Comparison of ENCODE assay signal across 19 cellular contexts in the genomic region with DNA sequence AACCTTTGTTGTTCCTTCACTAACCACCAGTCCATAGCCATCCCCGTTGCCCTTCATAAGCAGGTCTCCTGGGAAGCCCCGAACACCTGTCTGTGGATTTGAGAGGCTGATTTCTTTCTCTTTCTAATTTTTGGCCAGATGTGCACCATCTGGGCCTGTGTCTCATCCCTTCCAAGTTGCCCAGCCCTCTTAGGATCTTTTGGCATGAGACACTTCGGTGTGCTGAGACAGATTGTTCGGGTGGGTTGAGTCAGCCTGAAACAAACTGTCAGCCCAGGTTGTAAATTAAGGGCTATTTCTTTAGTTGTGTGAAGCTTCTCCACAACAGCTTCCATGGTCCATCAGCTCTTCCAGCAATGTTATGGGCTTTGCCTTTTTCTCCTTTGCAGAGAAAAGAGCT. TPM values are rescaled to one million over a fixed set of nuclear protein-coding genes. Genes with fewer than 3 reads are reported as not detected.
DNase-seq lines count a peak whose midpoint lies in the region; ATAC-seq, FAIRE-seq and TF ChIP-seq lines count a peak whose summit lies in the region.
"Had no signal": no experiment of that assay in that cellular context is flagged by ENCODE, and none has a peak within 500 bp of the region (broad histone marks: within the 10 kb centered on the region; RNA-seq: fewer than 3 reads in every experiment).

No MANE protein-coding gene starts in this region.

- H3K9me3 ChIP-seq in H1 (ENCODE audit: insufficient read depth in 2 of 2, low read depth in 1 of 2, low read length in 1 of 2) = no peaks in the 10 kb centered on the region
- no peaks in the 10 kb centered on the region for H3K9me3 ChIP-seq in sigmoid colon
- H3K9me3 ChIP-seq: uterus had no signal

- no peak overlapping the region for H3K4ac ChIP-seq in H1 (replicated peaks; ENCODE audit: insufficient read length, low read depth, low read length)

- TF ChIP-seq EP300 in H1 (IDR thresholded peaks at IDR 0.05; ENCODE audit: borderline replicate concordance in 1 of 2, low read depth in 2 of 2, low read length in 2 of 2) (no peak), sigmoid colon (IDR thresholded peaks at IDR 0.05) (no peak)

- no peak overlapping the region for H2BK15ac ChIP-seq in H1 (ENCODE audit: low read length)

- 0 out of 2 replicates have a peak overlapping the region, but pooled peaks have one; percentile 39 for H2BK12ac ChIP-seq in H1 (ENCODE audit: low read depth, low read length)

- no peak overlapping the region for H3K9ac ChIP-seq in H1 (replicated peaks in 1 of 4; ENCODE audit: extremely low read depth in 1 of 4, low read depth in 3 of 4, low read length in 3 of 4)
- H3K9ac ChIP-seq: parathyroid adenoma had no signal

- no peak for ATAC-seq in activated T-cell treated with anti-CD3 and anti-CD28 coated beads, Interleukin-2, amount 50 U/mL, for 72 hours (replicated peaks in 1 of 2)
- ATAC-seq in HG02885 (IDR thresholded peaks at IDR 0.05; ENCODE audit: poor library complexity, unreplicated experiment) = no peak
- ATAC-seq: SK-N-SH treated with all-trans-retinoic acid at 6 μM for 48 hours had no signal

- 90% methylated on average over 4 of the region's 4 CpGs; no CpG with 5 or more reads in 1 of the 2 experiments for WGBS in H1 (ENCODE audit: extremely low coverage in 1 of 2, insufficient coverage in 1 of 2, insufficient read length in 1 of 2, insufficient replicate concordance in 2 of 2, low coverage in 1 of 2, low lambda C conversion rate in 2 of 2, missing lambda C conversion rate in 1 of 2), 2 experiments
- WGBS in sigmoid colon, 2 donors = 86 to 93% methylated on average over 4 of the region's 4 CpGs

- intact Hi-C loops in sigmoid colon (cut with DNase I) = loop anchor here (2.0 to 5.0 kb wide), 2 partner anchors 82 to 121 kb away; a partner anchor contains a TSS

- H3K18ac ChIP-seq in H1 (ENCODE audit: extremely low read depth, low read length) = no peak overlapping the region

- TF ChIP-seq POLR2A in H1 (IDR thresholded peaks at IDR 0.05; ENCODE audit: control extremely low read depth in 1 of 2, low read depth in 2 of 2, low read length in 2 of 2) = no peak
- TF ChIP-seq POLR2A in sigmoid colon (IDR thresholded peaks at IDR 0.05) = no peak

- H3K4me1 ChIP-seq in H1 (replicated peaks in 1 of 4; ENCODE audit: control insufficient read depth in 3 of 4, insufficient read depth in 4 of 4, low read length in 3 of 4) (peaks cover 0 to 4% (median 2%) of the 10 kb centered on the region in 4 experiments; a peak in 3 of 7 replicates), sigmoid colon (peaks cover 0 to 55% (median 38%) of the 10 kb centered on the region in 4 donors)
- H3K4me1 ChIP-seq: uterus had no signal

- H3K4me3 Mint-ChIP-seq in activated T-cell treated with anti-CD3 and anti-CD28 coated beads, Interleukin-2, amount 50 U/mL, for 72 hours = peak overlapping the region; percentile 48 to 64
- H3K4me3 Mint-ChIP-seq: activated CD4-positive, alpha-beta T cell treated with anti-CD3 and anti-CD28 coated beads, Interleukin-2, amount 10 ng/mL, durations not matched to agents 24 days and 14 days had no signal

- H3K36me3 Mint-ChIP-seq in activated T-cell treated with anti-CD3 and anti-CD28 coated beads, Interleukin-2, amount 50 U/mL, for 72 hours (ENCODE audit: insufficient read depth in 2 of 2) = peaks cover 2% of the 10 kb centered on the region in 2 donors

- H3K27me3 ChIP-seq in H1 (replicated peaks in 1 of 4; ENCODE audit: control insufficient read depth in 3 of 4, extremely low read depth in 1 of 4, insufficient read depth in 3 of 4, low read length in 3 of 4) = peaks cover 0 to 4% (median 1%) of the 10 kb centered on the region in 4 experiments; a peak in 3 of 7 replicates
- H3K27me3 ChIP-seq in sigmoid colon = no peaks in the 10 kb centered on the region
- H3K27me3 ChIP-seq: uterus had no signal

- H2BK120ac ChIP-seq in H1 (replicated peaks; ENCODE audit: low read depth, low read length) = no peak overlapping the region

- H3K56ac ChIP-seq in H1 (replicated peaks; ENCODE audit: insufficient read length, low read depth, low read length) = no peak overlapping the region

- H3K36me3 ChIP-seq in H1 (ENCODE audit: control insufficient read depth in 2 of 4, insufficient read depth in 4 of 4, low read length in 3 of 4) (no peaks in the 10 kb centered on the region), sigmoid colon (no peaks in the 10 kb centered on the region)
- H3K36me3 ChIP-seq: uterus had no signal

- DNase-seq in activated T-cell treated with anti-CD3 and anti-CD28 coated beads, Interleukin-2, amount 50 U/mL, for 72 hours = no peak
- DNase-seq in activated T-cell treated with anti-CD3 and anti-CD28 coated beads for 4 hours (no peak), NCI-H1694 treated with DMSO at 0.1 percent for 48 hours (lab: John Stamatoyannopoulos, UW) (peak; percentile 28), H1 (ENCODE audit: low read depth in 1 of 2, low spot score in 2 of 2) (no peak), sigmoid colon (no peak), OCI-M2 (lab: John Stamatoyannopoulos, UW; ENCODE audit: unreplicated experiment) (no peak), SW480 (ENCODE audit: low spot score) (no peak)
- DNase-seq: ACHN; activated CD4-positive, alpha-beta T cell treated with anti-CD3 and anti-CD28 coated beads, Interleukin-2, amount 10 ng/mL, durations not matched to agents 24 days and 14 days; DMS153; hypothalamus; Kasumi-1; NCI-H2029 treated with DMSO at 0.1 percent for 48 hours; stimulated activated CD4-positive, alpha-beta T cell treated with anti-CD3 and anti-CD28 coated beads, Interleukin-15, amount 100 ng/mL, for 24 hours; uterus had no signal

- FAIRE-seq in H1 (lab: Jason Lieb, UNC) = no peak
- FAIRE-seq: GM12892 had no signal

- no peaks in the 10 kb centered on the region for H3K9me3 Mint-ChIP-seq in activated T-cell treated with anti-CD3 and anti-CD28 coated beads, Interleukin-2, amount 50 U/mL, for 72 hours
- H3K9me3 Mint-ChIP-seq: activated CD4-positive, alpha-beta T cell treated with anti-CD3 and anti-CD28 coated beads, Interleukin-2, amount 10 ng/mL, durations not matched to agents 24 days and 14 days had no signal

- no peak overlapping the region for H2AFZ ChIP-seq in H1 (ENCODE audit: low read length)

- CTCF ChIA-PET in H1 (lab: Charles Lee; ENCODE audit: partially characterized antibody) = interaction anchor here (1.2 kb wide), 1 partner anchor 367 kb away, joined by 4 read pairs; no protein-coding TSS in a partner anchor

- no peak for TF ChIP-seq RAD21 in H1 (IDR thresholded peaks at IDR 0.05 in 1 of 2, conservative IDR thresholded peaks at IDR 0.05 in 1 of 2; ENCODE audit: low read depth in 2 of 2, low read length in 2 of 2)

- peaks cover 3% of the 10 kb centered on the region; the same call in 1 of the 2 replicates for H3K79me1 ChIP-seq in H1 (ENCODE audit: low read depth, low read length)

- peaks cover 29% of the 10 kb centered on the region for H3K4me1 Mint-ChIP-seq in activated T-cell treated with anti-CD3 and anti-CD28 coated beads, Interleukin-2, amount 50 U/mL, for 72 hours (ENCODE audit: low read depth)

- no peak overlapping the region for H2BK20ac ChIP-seq in H1 (ENCODE audit: low read length)

- no peak for TF ChIP-seq CTCF in H1 (IDR thresholded peaks at IDR 0.05; ENCODE audit: control extremely low read depth in 1 of 3, insufficient read depth in 1 of 3, low read depth in 1 of 3, low read length in 3 of 3)
- no peak for TF ChIP-seq CTCF in sigmoid colon (IDR thresholded peaks at IDR 0.05)

- H3K4me2 ChIP-seq in H1 (ENCODE audit: insufficient read depth in 1 of 2, low read depth in 2 of 2, low read length in 2 of 2) = no peak overlapping the region

- peaks cover 21 to 35% of the 10 kb centered on the region in 2 experiments for H3K79me2 ChIP-seq in H1 (ENCODE audit: control insufficient read depth in 1 of 2, insufficient read depth in 2 of 2, low read length in 2 of 2)

- H4K8ac ChIP-seq in H1 (ENCODE audit: extremely low read depth, insufficient read depth, low read length) = 0 out of 2 replicates have a peak overlapping the region, but pooled peaks have one; percentile 68

- POLR2A ChIA-PET in H1 (lab: Charles Lee; ENCODE audit: partially characterized antibody) = interaction anchor here (0.8 kb wide), 1 partner anchor 82 kb away, joined by 3 read pairs; a partner anchor contains a TSS

- no peak overlapping the region for H4K91ac ChIP-seq in H1 (replicated peaks; ENCODE audit: insufficient read length, low read length)

- H3K23me2 ChIP-seq in H1 (ENCODE audit: low read depth, low read length) = peaks cover 6% of the 10 kb centered on the region; the same call in 1 of the 2 replicates

- no peaks in the 10 kb centered on the region for H3K27me3 Mint-ChIP-seq in activated T-cell treated with anti-CD3 and anti-CD28 coated beads, Interleukin-2, amount 50 U/mL, for 72 hours (ENCODE audit: low read depth)

- peak overlapping the region; percentile 67 for H3K27ac Mint-ChIP-seq in activated T-cell treated with anti-CD3 and anti-CD28 coated beads, Interleukin-2, amount 50 U/mL, for 72 hours

- no peak overlapping the region for H2AK5ac ChIP-seq in H1 (ENCODE audit: low read depth, low read length)

- H4K5ac ChIP-seq in H1 (ENCODE audit: insufficient read length, low read depth, low read length) = no peak overlapping the region

- H3K23ac ChIP-seq in H1 (ENCODE audit: insufficient read length) = no peak overlapping the region

- peaks cover 0 to 3% of the 10 kb centered on the region in 2 experiments for H4K20me1 ChIP-seq in H1 (replicated peaks in 1 of 2; ENCODE audit: control insufficient read depth in 1 of 2, insufficient read depth in 2 of 2, low read length in 2 of 2)

- no peak overlapping the region for H2BK5ac ChIP-seq in H1 (ENCODE audit: low read depth, low read length)

- H3K4me3 ChIP-seq in H1 (ENCODE audit: extremely low read depth in 1 of 4, insufficient read depth in 2 of 4, low read depth in 3 of 4, low read length in 4 of 4) (no peak overlapping the region), sigmoid colon (no peak overlapping the region)
- H3K4me3 ChIP-seq: uterus had no signal

- H3K14ac ChIP-seq in H1 (ENCODE audit: insufficient read length) = no peak overlapping the region

- H3K27ac ChIP-seq in H1 (ENCODE audit: low read depth, low read length) (no peak overlapping the region), sigmoid colon (peak overlapping the region in 3 of 4 donors; percentile 60 to 93 (median 89))
- H3K27ac ChIP-seq: parathyroid adenoma, uterus had no signal

RNA-seq across cellular contexts. Expression of a gene that starts 1.4 kb away (rescaled TPM):
- 10 to 100 TPM; 39.7 to 56.0 TPM for total RNA-seq in activated T-cell treated with anti-CD3 and anti-CD28 coated beads, Interleukin-2, amount 50 U/mL, for 72 hours
- total RNA-seq in H1 (2021; fragmentation: NEBNext Ultra II Directional; extraction: Animal tissue kit (Norgen Biotek cat#: 25700)) = 90.9 and 92.8 TPM in 2 replicates
- 43.9 and 64.3 TPM in 2 replicates for polyA plus RNA-seq in H1 (2011; rRNA removed)
- 46.9 TPM for polyA plus RNA-seq in H1 (2011; cell fraction: cytosol; rRNA removed)
- polyA plus RNA-seq in H1 (2011; cell fraction: nucleus; rRNA removed) = 97.3 TPM
- 73.8 to 103 TPM (median 78.6 TPM) in 4 replicates for polyA plus RNA-seq in H1 (2012, experiment 1 of 2)
- polyA plus RNA-seq in H1 (2012, experiment 2 of 2) = 33.4 TPM
- 63.1 TPM for polyA plus RNA-seq in H1 (2013, experiment 1 of 2)
- polyA plus RNA-seq in H1 (2013, experiment 2 of 2) = 61.7 TPM
- 50.0 and 68.9 TPM in 2 replicates for polyA minus RNA-seq in H1 (2011; rRNA and poly(A)+ RNA removed)
- 27.9 TPM for polyA minus RNA-seq in H1 (2011; cell fraction: cytosol; rRNA and poly(A)+ RNA removed)
- polyA minus RNA-seq in H1 (2011; cell fraction: nucleus; rRNA and poly(A)+ RNA removed) = 51.5 TPM
- total RNA-seq in sigmoid colon = 10 to 100 TPM; 21.0 to 34.6 (median 23.8) TPM
- 10 to 100 TPM; 33.0 to 48.5 (median 46.7) TPM for polyA plus RNA-seq in sigmoid colon
